ENCODE assay signal across 8 cellular contexts in the genomic region with DNA sequence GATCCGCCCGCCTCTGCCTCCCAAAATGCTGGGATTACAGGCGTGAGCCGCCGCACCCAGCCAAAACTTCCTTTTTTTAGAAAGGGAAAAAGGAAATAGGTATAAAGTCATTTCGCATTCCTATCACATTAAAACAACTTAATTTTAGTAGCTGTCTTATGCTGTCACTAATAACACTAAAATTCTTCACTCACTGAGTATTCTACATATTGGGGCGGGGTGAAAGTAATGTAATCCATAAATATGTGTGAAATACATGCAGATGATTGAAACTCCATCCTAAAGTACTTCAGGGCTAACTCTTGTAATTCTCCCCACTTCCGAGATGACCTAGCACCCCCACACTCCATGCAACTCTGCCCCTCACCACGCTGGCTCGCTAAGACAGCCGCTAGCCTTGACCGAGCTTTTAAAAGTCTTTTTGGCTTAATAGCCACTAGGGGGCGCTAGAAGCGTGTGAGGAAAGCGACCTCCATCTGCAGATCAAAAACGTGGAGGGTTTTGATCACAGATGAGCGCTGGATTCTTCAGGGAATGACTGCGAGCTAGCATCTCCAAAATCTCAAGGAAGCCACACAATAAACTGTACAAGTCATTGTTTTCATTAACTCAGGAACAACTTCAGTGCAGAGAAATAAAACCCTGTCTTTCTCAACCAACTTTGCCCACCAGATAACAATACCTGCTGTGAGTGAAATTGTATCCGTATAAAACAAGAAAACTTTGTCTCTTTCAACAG.
DNase-seq lines count a peak whose midpoint lies in the region; ATAC-seq, FAIRE-seq and TF ChIP-seq lines count a peak whose summit lies in the region.

No MANE protein-coding gene starts in this region.

- H3K9me3 ChIP-seq in GM23248 (ENCODE audit: low read depth) = no peaks in the 10 kb centered on the region
- H3K9me3 ChIP-seq in pancreas = no peaks in the 10 kb centered on the region

- peak overlapping the region; percentile 38 for H2AFZ ChIP-seq in GM23248

- H3K4me3 ChIP-seq in GM23248 (peak overlapping the region; percentile 13; the same call in 1 of the 2 replicates), pancreas (no peak overlapping the region)

- DNase-seq in GM23248 = peak; percentile 85
- peak; percentile 82 for DNase-seq in LoVo (ENCODE audit: low spot score)
- peak; percentile 82 for DNase-seq in RPMI8226
- peak in 3 of 4 experiments; percentile 4 to 16 (median 7) for DNase-seq in activated naive CD4-positive, alpha-beta T cell (lab: John Stamatoyannopoulos, UW)
- DNase-seq in globus pallidus (ENCODE audit: low spot score) = peak; percentile 72
- DNase-seq in pancreas = peak in 4 of 6 donors; percentile 26 to 54 (median 44)
- no peak for DNase-seq in cerebellar nuclear complex (lab: John Stamatoyannopoulos, UW)

- peak; percentile 94 for FAIRE-seq in G401.6 (lab: Jason Lieb, UNC)
- peak; percentile 51 for FAIRE-seq in pancreas (lab: Jason Lieb, UNC)

- H3K79me2 ChIP-seq in GM23248 (ENCODE audit: insufficient read depth) = no peaks in the 10 kb centered on the region

- peak; percentile 73 to 87 (median 86) for ATAC-seq in pancreas

- WGBS in GM23248 (ENCODE audit: low coverage in 1 of 2, low lambda C conversion rate in 2 of 2, missing lambda C conversion rate in 2 of 2), 2 experiments = 26 to 30% methylated on average over 19 of the region's 19 CpGs
- WGBS in pancreas, 2 donors = 31 to 33% methylated on average over 19 of the region's 19 CpGs

- H4K20me1 ChIP-seq in GM23248 (ENCODE audit: insufficient read depth) = no peaks in the 10 kb centered on the region

- peak overlapping the region; percentile 30 for H3K4me2 ChIP-seq in GM23248 (ENCODE audit: unreplicated experiment)

- no peaks in the 10 kb centered on the region for H3F3A ChIP-seq in GM23248 (ENCODE audit: insufficient read depth)

- H3K9me2 ChIP-seq in GM23248 (ENCODE audit: insufficient read depth) = no peaks in the 10 kb centered on the region

- H3K36me3 ChIP-seq in GM23248 (ENCODE audit: low read depth) = no peaks in the 10 kb centered on the region
- no peaks in the 10 kb centered on the region for H3K36me3 ChIP-seq in pancreas

- H3K4me1 ChIP-seq in GM23248 (ENCODE audit: insufficient read depth) (no peaks in the 10 kb centered on the region), pancreas (peaks cover 0 to 6% (median 3%) of the 10 kb centered on the region in 3 donors)

- in situ Hi-C loops in GM23248 (cut with MboI) = loop anchor here (10.0 kb wide), 2 partner anchors 126 to 546 kb away; a partner anchor contains a TSS

- H3K27ac ChIP-seq in GM23248 (no peak overlapping the region), pancreas (no peak overlapping the region)

- intact Hi-C loops in pancreas (cut with DNase I) = loop anchor here in 1 of 3 donors (10.0 kb wide), 1 partner anchor 546 kb away; no protein-coding TSS in a partner anchor

- peak; percentile 76 to 89 (median 79) for TF ChIP-seq CTCF in pancreas (IDR thresholded peaks at IDR 0.05)

- H3K9ac ChIP-seq in GM23248 = no peak overlapping the region

- H3K27me3 ChIP-seq in GM23248 (replicated peaks; ENCODE audit: insufficient read depth) (no peaks in the 10 kb centered on the region; the same call in 1 of the 2 replicates), pancreas (no peaks in the 10 kb centered on the region)

Comparison
In these comparisons a context has a peak if more than half of its experiments do, and no peak if none do; other contexts are left out.
1. DNase-seq: peak in GM23248 (single experiment), LoVo (single experiment), RPMI8226 (single experiment), activated naive CD4-positive, alpha-beta T cell (3 of 4), globus pallidus (single experiment) and pancreas (4 of 6); none in cerebellar nuclear complex (0 of 2).